1 cellular context compared by ENCODE assay signal in the genomic region with DNA sequence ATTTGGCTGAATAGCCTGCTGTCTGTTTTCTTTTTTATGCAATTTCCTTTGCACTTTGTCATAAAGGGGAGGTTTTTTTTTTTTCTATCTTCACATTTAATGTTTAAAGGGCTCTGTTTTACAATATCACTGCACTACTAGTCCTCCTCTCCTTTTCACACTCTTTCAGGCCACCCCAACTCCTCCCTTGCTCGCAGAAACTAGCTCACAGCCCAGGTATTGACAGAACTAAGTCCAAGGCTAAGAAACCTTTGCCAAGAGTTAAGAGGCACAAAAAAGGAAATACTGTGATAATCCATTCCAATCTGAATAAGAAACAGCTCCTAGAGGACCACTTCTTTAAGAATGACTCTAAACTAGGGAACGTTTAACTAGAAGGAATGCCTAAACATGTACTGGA.
TF ChIP-seq lines count a peak whose summit lies in the region.

No MANE protein-coding gene starts in this region.

TF ChIP-seq in H1, 55 proteins besides CTCF, POLR2A, EP300 and RAD21:
- TF ChIP-seq CTBP2 (IDR thresholded peaks at IDR 0.05; ENCODE audit: borderline replicate concordance, insufficient read depth, insufficient read length, low read length) = no peak
- TF ChIP-seq SP2 (IDR thresholded peaks at IDR 0.05; ENCODE audit: low read length) = no peak
- TF ChIP-seq CHD7 (IDR thresholded peaks at IDR 0.05; ENCODE audit: insufficient replicate concordance, low read length) = no peak
- TF ChIP-seq CBX5 (IDR thresholded peaks at IDR 0.05; ENCODE audit: low read depth, low read length) = no peak
- TF ChIP-seq TCF12 (IDR thresholded peaks at IDR 0.05; ENCODE audit: low read depth, low read length) = no peak
- no peak for TF ChIP-seq TAF1 (IDR thresholded peaks at IDR 0.05; ENCODE audit: low read depth, low read length)
- TF ChIP-seq CHD2 (IDR thresholded peaks at IDR 0.05; ENCODE audit: low read length) = no peak
- no peak for TF ChIP-seq CHD1 (IDR thresholded peaks at IDR 0.05; ENCODE audit: low read depth, low read length)
- no peak for TF ChIP-seq SUZ12 (IDR thresholded peaks at IDR 0.05; ENCODE audit: low read length)
- no peak for TF ChIP-seq BACH1 (IDR thresholded peaks at IDR 0.05; ENCODE audit: low read length)
